In the genomic region with DNA sequence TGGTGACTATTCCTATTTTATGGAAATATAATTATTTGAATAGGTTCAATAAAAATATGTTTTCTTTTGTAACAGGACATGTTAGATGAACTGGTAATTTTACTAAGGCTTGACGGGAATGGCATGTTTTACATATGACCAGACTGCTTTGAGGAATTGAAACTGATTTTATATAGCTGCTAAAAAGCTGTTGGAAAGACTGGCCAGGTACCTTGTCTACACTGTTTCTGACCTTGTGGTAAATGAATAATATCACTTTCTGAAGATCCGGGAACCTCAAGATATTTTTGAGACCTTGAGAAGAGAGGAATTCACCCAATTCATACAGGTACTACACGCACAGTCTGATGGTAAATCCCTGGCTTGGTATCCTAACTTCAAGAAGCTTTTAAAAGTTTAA, we compare ENCODE assay signal across 12 cellular contexts.
DNase-seq lines count a peak whose midpoint lies in the region; ATAC-seq lines count a peak whose summit lies in the region.
"Had no signal": no experiment of that assay in that cellular context is flagged by ENCODE, and none has a peak within 500 bp of the region (broad histone marks: within the 10 kb centered on the region; RNA-seq: fewer than 3 reads in every experiment).

No MANE protein-coding gene starts in this region.

- H3K4me3 Mint-ChIP-seq in stimulated activated effector memory CD8-positive, alpha-beta T cell treated with anti-CD3 and anti-CD28 coated beads, Interleukin-12 subunit alpha, Interleukin-12 subunit beta, amount 100 ng/mL, for 72 hours, result no peak overlapping the region
- H3K4me3 Mint-ChIP-seq: activated naive CD8-positive, alpha-beta T cell; dendritic cell treated with granulocyte-macrophage colony-stimulating factor and Interleukin-4, amounts not matched to agents 40 ng/mL and 50 ng/mL, for 4 days had no signal

- no peak overlapping the region for H3K27ac Mint-ChIP-seq in stimulated activated effector memory CD8-positive, alpha-beta T cell treated with anti-CD3 and anti-CD28 coated beads, Interleukin-12 subunit alpha, Interleukin-12 subunit beta, amount 100 ng/mL, for 72 hours
- H3K27ac Mint-ChIP-seq: activated naive CD8-positive, alpha-beta T cell; dendritic cell treated with granulocyte-macrophage colony-stimulating factor and Interleukin-4, amounts not matched to agents 40 ng/mL and 50 ng/mL, for 4 days had no signal

- ATAC-seq in GM18517 (IDR thresholded peaks at IDR 0.05; ENCODE audit: unreplicated experiment), result peak; percentile 93
- ATAC-seq in GM21390 (IDR thresholded peaks at IDR 0.05; ENCODE audit: unreplicated experiment), result peak; percentile 92
- peak; percentile 89 for ATAC-seq in HG03039 (IDR thresholded peaks at IDR 0.05; ENCODE audit: unreplicated experiment)
- no peak for ATAC-seq in stimulated activated effector memory CD8-positive, alpha-beta T cell treated with anti-CD3 and anti-CD28 coated beads, Interleukin-12 subunit alpha, Interleukin-12 subunit beta, amount 100 ng/mL, for 72 hours
- ATAC-seq: gastrocnemius medialis had no signal

- no peaks in the 10 kb centered on the region for H3K36me3 Mint-ChIP-seq in stimulated activated effector memory CD8-positive, alpha-beta T cell treated with anti-CD3 and anti-CD28 coated beads, Interleukin-12 subunit alpha, Interleukin-12 subunit beta, amount 100 ng/mL, for 72 hours
- H3K36me3 Mint-ChIP-seq: activated naive CD8-positive, alpha-beta T cell had no signal

- H3K9me3 Mint-ChIP-seq in stimulated activated effector memory CD8-positive, alpha-beta T cell treated with anti-CD3 and anti-CD28 coated beads, Interleukin-12 subunit alpha, Interleukin-12 subunit beta, amount 100 ng/mL, for 72 hours, result no peaks in the 10 kb centered on the region
- H3K9me3 Mint-ChIP-seq: dendritic cell treated with granulocyte-macrophage colony-stimulating factor and Interleukin-4, amounts not matched to agents 40 ng/mL and 50 ng/mL, for 4 days had no signal

- H3K4me1 Mint-ChIP-seq in stimulated activated effector memory CD8-positive, alpha-beta T cell treated with anti-CD3 and anti-CD28 coated beads, Interleukin-12 subunit alpha, Interleukin-12 subunit beta, amount 100 ng/mL, for 72 hours, result peaks cover 5% of the 10 kb centered on the region

- DNase-seq in NAMALWA (ENCODE audit: low spot score) (peak; percentile 49), NCI-H2081 treated with DMSO at 0.1 percent for 48 hours (lab: John Stamatoyannopoulos, UW) (no peak), D341Med (ENCODE audit: low spot score) (no peak)
- no peak for DNase-seq in stimulated activated effector memory CD8-positive, alpha-beta T cell treated with anti-CD3 and anti-CD28 coated beads, Interleukin-12 subunit alpha, Interleukin-12 subunit beta, amount 100 ng/mL, for 72 hours (ENCODE audit: low spot score in 2 of 2)
- DNase-seq in activated CD4-positive, alpha-beta T cell treated with anti-CD3 and anti-CD28 coated beads for 1 hour, result no peak
- DNase-seq: gastrocnemius medialis, NCI-H1436 treated with DMSO at 0.1 percent for 48 hours had no signal
